ENCODE assay signal across 8 cellular contexts in the genomic region with DNA sequence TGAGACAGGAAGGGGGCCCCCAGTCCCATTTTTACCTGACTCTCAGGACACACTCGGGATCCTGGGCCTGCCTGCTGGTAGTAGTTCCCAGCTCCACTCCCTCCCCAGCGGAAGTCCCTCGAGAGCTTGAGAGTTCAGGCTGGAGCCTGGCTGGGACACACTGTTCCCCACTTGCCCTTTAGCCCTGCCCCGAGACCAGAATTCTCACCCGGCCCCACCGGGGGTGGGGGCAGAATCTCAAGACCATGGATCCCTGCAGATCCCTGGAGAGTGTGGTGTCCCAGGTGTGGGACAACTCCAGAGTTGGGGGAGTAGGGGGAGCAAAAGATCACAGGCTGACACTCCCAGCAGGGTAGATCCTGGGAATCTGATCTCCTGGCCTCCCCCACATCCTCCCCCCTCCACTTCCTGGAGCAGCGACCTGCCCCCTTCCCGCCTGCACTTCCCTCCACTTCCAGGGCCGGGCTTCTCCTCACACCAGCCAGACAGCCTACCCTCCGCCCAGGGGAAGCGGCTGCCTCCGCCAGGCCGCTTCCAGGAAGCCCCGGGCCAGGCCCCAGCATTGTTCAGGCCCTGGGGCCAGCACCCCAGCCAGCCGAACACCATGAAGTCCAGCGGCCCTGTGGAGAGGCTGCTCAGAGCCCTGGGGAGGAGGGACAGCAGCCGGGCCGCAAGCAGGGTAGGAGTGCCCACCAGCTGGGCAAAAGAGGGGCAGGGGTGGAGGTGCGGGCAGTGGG. TPM values are rescaled to one million over a fixed set of nuclear protein-coding genes. Genes with fewer than 3 reads are reported as not detected.
DNase-seq lines count a peak whose midpoint lies in the region; ATAC-seq, FAIRE-seq and TF ChIP-seq lines count a peak whose summit lies in the region.

A gene with protein sequence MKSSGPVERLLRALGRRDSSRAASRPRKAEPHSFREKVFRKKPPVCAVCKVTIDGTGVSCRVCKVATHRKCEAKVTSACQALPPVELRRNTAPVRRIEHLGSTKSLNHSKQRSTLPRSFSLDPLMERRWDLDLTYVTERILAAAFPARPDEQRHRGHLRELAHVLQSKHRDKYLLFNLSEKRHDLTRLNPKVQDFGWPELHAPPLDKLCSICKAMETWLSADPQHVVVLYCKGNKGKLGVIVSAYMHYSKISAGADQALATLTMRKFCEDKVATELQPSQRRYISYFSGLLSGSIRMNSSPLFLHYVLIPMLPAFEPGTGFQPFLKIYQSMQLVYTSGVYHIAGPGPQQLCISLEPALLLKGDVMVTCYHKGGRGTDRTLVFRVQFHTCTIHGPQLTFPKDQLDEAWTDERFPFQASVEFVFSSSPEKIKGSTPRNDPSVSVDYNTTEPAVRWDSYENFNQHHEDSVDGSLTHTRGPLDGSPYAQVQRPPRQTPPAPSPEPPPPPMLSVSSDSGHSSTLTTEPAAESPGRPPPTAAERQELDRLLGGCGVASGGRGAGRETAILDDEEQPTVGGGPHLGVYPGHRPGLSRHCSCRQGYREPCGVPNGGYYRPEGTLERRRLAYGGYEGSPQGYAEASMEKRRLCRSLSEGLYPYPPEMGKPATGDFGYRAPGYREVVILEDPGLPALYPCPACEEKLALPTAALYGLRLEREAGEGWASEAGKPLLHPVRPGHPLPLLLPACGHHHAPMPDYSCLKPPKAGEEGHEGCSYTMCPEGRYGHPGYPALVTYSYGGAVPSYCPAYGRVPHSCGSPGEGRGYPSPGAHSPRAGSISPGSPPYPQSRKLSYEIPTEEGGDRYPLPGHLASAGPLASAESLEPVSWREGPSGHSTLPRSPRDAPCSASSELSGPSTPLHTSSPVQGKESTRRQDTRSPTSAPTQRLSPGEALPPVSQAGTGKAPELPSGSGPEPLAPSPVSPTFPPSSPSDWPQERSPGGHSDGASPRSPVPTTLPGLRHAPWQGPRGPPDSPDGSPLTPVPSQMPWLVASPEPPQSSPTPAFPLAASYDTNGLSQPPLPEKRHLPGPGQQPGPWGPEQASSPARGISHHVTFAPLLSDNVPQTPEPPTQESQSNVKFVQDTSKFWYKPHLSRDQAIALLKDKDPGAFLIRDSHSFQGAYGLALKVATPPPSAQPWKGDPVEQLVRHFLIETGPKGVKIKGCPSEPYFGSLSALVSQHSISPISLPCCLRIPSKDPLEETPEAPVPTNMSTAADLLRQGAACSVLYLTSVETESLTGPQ (N-terminal part only) (plus strand): TSS at position 484 of the 737 bp plus-strand sequence. CDS start 121 bp downstream, at position 605.

- TF ChIP-seq POLR2A in GM12892 (IDR thresholded peaks at IDR 0.05; ENCODE audit: low read depth, low read length) (no peak), vagina (IDR thresholded peaks at IDR 0.05) (peak in 1 of 2 donors; percentile 63)

- no peaks in the 10 kb centered on the region for H3K9me3 ChIP-seq in RWPE2 (ENCODE audit: severe bottlenecking)
- no peaks in the 10 kb centered on the region for H3K9me3 ChIP-seq in mucosa of rectum (ENCODE audit: control insufficient read depth in 2 of 2, low read length in 2 of 2)
- H3K9me3 ChIP-seq in vagina: no peaks in the 10 kb centered on the region

- ATAC-seq in RWPE2 (ENCODE audit: low read depth) (peak; percentile 30), GM18909 (IDR thresholded peaks at IDR 0.05; ENCODE audit: poor library complexity, unreplicated experiment) (no peak)

- H3K36me3 ChIP-seq in RWPE2 (ENCODE audit: low read depth) (peaks cover 10% of the 10 kb centered on the region), mucosa of rectum (ENCODE audit: control insufficient read depth in 2 of 2, insufficient read depth in 2 of 2, low read length in 2 of 2) (no peaks in the 10 kb centered on the region), vagina (no peaks in the 10 kb centered on the region)

- intact Hi-C loops in vagina (cut with DNase I): loop anchor here (10.0 kb wide), 1 partner anchor 45 kb away; a partner anchor contains a TSS

- no peaks in the 10 kb centered on the region for H3K27me3 ChIP-seq in RWPE2 (ENCODE audit: insufficient read depth, poor library complexity, severe bottlenecking)
- no peaks in the 10 kb centered on the region for H3K27me3 ChIP-seq in mucosa of rectum (ENCODE audit: control insufficient read depth in 2 of 2, insufficient read depth in 2 of 2, low read length in 2 of 2)
- H3K27me3 ChIP-seq in vagina: no peaks in the 10 kb centered on the region

- H3K4me3 ChIP-seq in RWPE2 (ENCODE audit: severe bottlenecking) (peak within 1 kb of the TSS; percentile 44), epithelial cell of proximal tubule (ENCODE audit: low read depth, low read length) (peak within 1 kb of the TSS; percentile 73), mucosa of rectum (ENCODE audit: low read length in 2 of 2) (peak within 1 kb of the TSS; percentile 68), vagina (peak within 1 kb of the TSS; percentile 73 to 86)

- no peak for FAIRE-seq in GM12892 (lab: Jason Lieb, UNC)

- H3K4me1 ChIP-seq in RWPE2 (ENCODE audit: insufficient read depth, poor library complexity, severe bottlenecking) (peaks cover 56% of the 10 kb centered on the region), mucosa of rectum (ENCODE audit: control insufficient read depth in 2 of 2, insufficient read depth in 2 of 2, low read length in 2 of 2) (peaks cover 69 to 80% of the 10 kb centered on the region in 2 donors), vagina (peaks cover 84% of the 10 kb centered on the region)

- no peak for TF ChIP-seq CTCF in RWPE2 (IDR thresholded peaks at IDR 0.05; ENCODE audit: poor library complexity, severe bottlenecking)
- TF ChIP-seq CTCF in epithelial cell of proximal tubule (conservative IDR thresholded peaks at IDR 0.05; ENCODE audit: low read depth, low read length): no peak
- TF ChIP-seq CTCF in vagina (IDR thresholded peaks at IDR 0.05): no peak

- DNase-seq in GM12892 (ENCODE audit: insufficient read length) (peak; percentile 1), RWPE2 (ENCODE audit: low spot score) (peak; percentile 81), epithelial cell of proximal tubule (ENCODE audit: low read depth) (no peak), vagina (ENCODE audit: extremely low spot score in 2 of 2) (peak in 1 of 2 donors; percentile 96), NCI-H187 treated with DMSO at 0.1 percent for 48 hours (lab: John Stamatoyannopoulos, UW) (no peak)
- DNase-seq in stimulated activated CD8-positive, alpha-beta memory T cell treated with anti-CD3 and anti-CD28 coated beads, Interleukin-4, amount 100 ng/mL, for 48 hours: no peak

- H3K9ac ChIP-seq in mucosa of rectum (ENCODE audit: low read depth in 1 of 2, low read length in 2 of 2): peak within 1 kb of the TSS; percentile 65 to 79

- H3K27ac ChIP-seq in RWPE2 (ENCODE audit: poor library complexity, severe bottlenecking) (peak within 1 kb of the TSS; percentile 95), mucosa of rectum (ENCODE audit: low read depth in 2 of 2, low read length in 2 of 2) (peak within 1 kb of the TSS; percentile 93 to 95), vagina (peak within 1 kb of the TSS; percentile 96)

RNA-seq across cellular contexts. Expression of the gene that starts here (rescaled TPM):
- 0.47 TPM for polyA plus RNA-seq in GM12892 (2012; ENCODE audit: missing spikeins)
- total RNA-seq in epithelial cell of proximal tubule (6.7 and 10.8 TPM in 2 replicates), vagina (235 TPM)

Comparison
In these comparisons a context has a peak if more than half of its experiments do, and no peak if none do; other contexts are left out.
1. RNA of the gene that starts here (total RNA-seq): 235 TPM in vagina (single experiment); 6.7 to 10.8 TPM in epithelial cell of proximal tubule; every median in the first group is over 10 times any median in the second.
2. DNase-seq: peak in GM12892 (single experiment) and RWPE2 (single experiment); none in epithelial cell of proximal tubule (single experiment), NCI-H187 treated with DMSO at 0.1 percent for 48 hours (single experiment) and stimulated activated CD8-positive, alpha-beta memory T cell treated with anti-CD3 and anti-CD28 coated beads, Interleukin-4, amount 100 ng/mL, for 48 hours (single experiment).
3. Peak in every context shown above with its lines, with median percentiles within 50 percentile points of each other: H3K27ac ChIP-seq and H3K4me3 ChIP-seq.